8 cellular contexts compared by ENCODE assay signal in genomic region chr22:39152024-39152510, GRCh38. TPM values are rescaled to one million over a fixed set of nuclear protein-coding genes. Genes with fewer than 3 reads are reported as not detected.
DNase-seq lines count a peak whose midpoint lies in the region; ATAC-seq, FAIRE-seq and TF ChIP-seq lines count a peak whose summit lies in the region.

No MANE protein-coding gene starts in this region.

- no peak for TF ChIP-seq CTCF in K562 (IDR thresholded peaks at IDR 0.05 in 2 of 3, conservative IDR thresholded peaks at IDR 0.05 in 1 of 3; ENCODE audit: insufficient read depth in 2 of 3, low read depth in 1 of 3, low read length in 3 of 3)

- no peak overlapping the region for H3K27ac Mint-ChIP-seq in activated naive CD4-positive, alpha-beta T cell treated with anti-CD3 and anti-CD28 coated beads, Interleukin-2, amount 10 ng/mL, durations not matched to agents 7 days and 5 days

- H3K27ac ChIP-seq in K562 (ENCODE audit: extremely low read depth, low read depth, low read length) (no peak overlapping the region), mesenchymal stem cell (ENCODE audit: low read length, poor library complexity, severe bottlenecking) (no peak overlapping the region), urinary bladder (ENCODE audit: low read depth) (peak overlapping the region; percentile 93)

- no peak for TF ChIP-seq POLR2A in K562 (conservative IDR thresholded peaks at IDR 0.05)

- peak overlapping the region; percentile 21 for H2AK5ac ChIP-seq in mesenchymal stem cell (ENCODE audit: low read length, severe bottlenecking)

- no peak overlapping the region for H2BK5ac ChIP-seq in mesenchymal stem cell (ENCODE audit: low read depth, low read length, poor library complexity, severe bottlenecking)

- CTCF ChIA-PET in activated naive CD4-positive, alpha-beta T cell treated with anti-CD3 and anti-CD28 coated beads, Interleukin-2, amount 10 ng/mL, durations not matched to agents 7 days and 5 days (lab: Charles Lee): interaction anchor here (1.0 to 2.4 kb wide), 2 partner anchors 158 to 167 kb away, joined by 3 to 7 read pairs; partner anchors contain the start of gene RPL3
- CTCF ChIA-PET in K562 (lab: Yijun Ruan, JAX; ENCODE audit: low intra/inter-chr PET ratio): no interaction called here

- H3K4ac ChIP-seq in mesenchymal stem cell (ENCODE audit: low read depth in 1 of 2, low read length in 2 of 2): peak overlapping the region; percentile 46 to 47

- H3K4me2 ChIP-seq in K562 (ENCODE audit: insufficient read depth, low read length): peak overlapping the region; percentile 80
- peak overlapping the region; percentile 92 for H3K4me2 ChIP-seq in mesenchymal stem cell (ENCODE audit: low read length, poor library complexity, severe bottlenecking)

- BruUV-seq in K562 (replicated peaks; lab: Mats Ljungman, UMichigan): no TSS peak

- intact Hi-C loops in K562 (cut with micrococcal nuclease): no loop called here

- no peak for FAIRE-seq in K562 (lab: Jason Lieb, UNC)

- H3K36me3 Mint-ChIP-seq in activated naive CD4-positive, alpha-beta T cell treated with anti-CD3 and anti-CD28 coated beads, Interleukin-2, amount 10 ng/mL, durations not matched to agents 7 days and 5 days: peaks cover 6% of the 10 kb centered on the region

- in situ Hi-C loops in K562 (cut with MboI): no loop called here

- H3K9ac ChIP-seq in K562 (ENCODE audit: insufficient read depth in 1 of 2, low read depth in 2 of 2, low read length in 2 of 2) (peak overlapping the region; percentile 56 to 83; a peak in 3 of 4 replicates), mesenchymal stem cell (ENCODE audit: low read length) (peak overlapping the region; percentile 89)

- no peaks in the 10 kb centered on the region for H3K27me3 ChIP-seq in K562 (ENCODE audit: control insufficient read depth in 2 of 2, insufficient read depth in 2 of 2, low read length in 2 of 2)
- H3K27me3 ChIP-seq in mesenchymal stem cell (ENCODE audit: control insufficient read depth in 1 of 2, insufficient read depth in 1 of 2, low read length in 2 of 2): peaks cover 13 to 35% of the 10 kb centered on the region in 2 experiments

- H3K36me3 ChIP-seq in K562 (ENCODE audit: control insufficient read depth, insufficient read depth, low read length) (no peaks in the 10 kb centered on the region), mesenchymal stem cell (ENCODE audit: control insufficient read depth in 1 of 2, insufficient read depth in 2 of 2, low read depth in 1 of 2, low read length in 2 of 2) (peaks cover 15 to 18% of the 10 kb centered on the region in 2 experiments), urinary bladder (ENCODE audit: insufficient read depth) (no peaks in the 10 kb centered on the region)

- peak overlapping the region; percentile 16 for H4K91ac ChIP-seq in mesenchymal stem cell (ENCODE audit: low read length)

- no peaks in the 10 kb centered on the region for H3K9me1 ChIP-seq in K562 (ENCODE audit: control insufficient read depth, insufficient read depth, low read length)

- H3K9me3 ChIP-seq in K562 (replicated peaks; ENCODE audit: control insufficient read depth, insufficient read depth, low read depth, low read length): no peaks in the 10 kb centered on the region
- no peaks in the 10 kb centered on the region for H3K9me3 ChIP-seq in mesenchymal stem cell (ENCODE audit: control insufficient read depth, low read length)

- no peak overlapping the region for H2BK15ac ChIP-seq in mesenchymal stem cell (ENCODE audit: low read depth, poor library complexity, severe bottlenecking)

- no peak for TF ChIP-seq EP300 in K562 (IDR thresholded peaks at IDR 0.05; ENCODE audit: low read length)

- H3K9me3 Mint-ChIP-seq in activated naive CD4-positive, alpha-beta T cell treated with anti-CD3 and anti-CD28 coated beads, Interleukin-2, amount 10 ng/mL, durations not matched to agents 7 days and 5 days: no peaks in the 10 kb centered on the region

- peak overlapping the region; percentile 55 for H4K8ac ChIP-seq in mesenchymal stem cell (ENCODE audit: low read length)

- H3K79me2 ChIP-seq in K562 (ENCODE audit: control insufficient read depth, insufficient read depth, low read length): no peaks in the 10 kb centered on the region

- H3K27me3 Mint-ChIP-seq in activated naive CD4-positive, alpha-beta T cell treated with anti-CD3 and anti-CD28 coated beads, Interleukin-2, amount 10 ng/mL, durations not matched to agents 7 days and 5 days: peaks cover 44% of the 10 kb centered on the region

- peak overlapping the region; percentile 76 for H2AFZ ChIP-seq in K562 (ENCODE audit: low read depth, low read length)
- H2AFZ ChIP-seq in mesenchymal stem cell (ENCODE audit: low read depth, low read length): no peak overlapping the region

- H3K4me1 Mint-ChIP-seq in activated naive CD4-positive, alpha-beta T cell treated with anti-CD3 and anti-CD28 coated beads, Interleukin-2, amount 10 ng/mL, durations not matched to agents 7 days and 5 days: peaks cover 29% of the 10 kb centered on the region

- no peak overlapping the region for H3K23ac ChIP-seq in mesenchymal stem cell (ENCODE audit: low read length in 2 of 2)

- peak overlapping the region; percentile 12 to 84 for H3K18ac ChIP-seq in mesenchymal stem cell (ENCODE audit: low read depth in 1 of 2, low read length in 2 of 2)

- H4K20me1 ChIP-seq in K562 (replicated peaks; ENCODE audit: control insufficient read depth, insufficient read depth, low read length): no peaks in the 10 kb centered on the region

- no peak for DNase-seq in activated naive CD4-positive, alpha-beta T cell treated with anti-CD3 and anti-CD28 coated beads, Interleukin-2, amount 10 ng/mL, durations not matched to agents 7 days and 5 days
- DNase-seq in activated naive CD4-positive, alpha-beta T cell (lab: John Stamatoyannopoulos, UW): no peak
- DNase-seq in K562 (ENCODE audit: extremely low read depth in 1 of 4, low spot score in 3 of 4) (no peak), mesenchymal stem cell (no peak), COLO829 (ENCODE audit: low spot score) (no peak), left lobe of liver (ENCODE audit: low spot score) (no peak), cerebellar cortex (ENCODE audit: low spot score) (no peak)

- H3K4me1 ChIP-seq in K562 (replicated peaks in 1 of 2; ENCODE audit: control insufficient read depth in 2 of 2, insufficient read depth in 2 of 2, low read length in 2 of 2): peaks cover 0 to 29% of the 10 kb centered on the region in 2 experiments; a peak in 3 of 5 replicates
- peaks cover 13% of the 10 kb centered on the region for H3K4me1 ChIP-seq in mesenchymal stem cell (ENCODE audit: control insufficient read depth, insufficient read depth, low read depth, low read length)
- no peaks in the 10 kb centered on the region for H3K4me1 ChIP-seq in urinary bladder (ENCODE audit: insufficient read depth)

- H3K4me3 ChIP-seq in K562: peak overlapping the region; percentile 45
- peak overlapping the region; percentile 67 to 92 for H3K4me3 ChIP-seq in mesenchymal stem cell (ENCODE audit: insufficient read depth in 1 of 2, low read depth in 1 of 2, low read length in 2 of 2)
- H3K4me3 ChIP-seq in urinary bladder (ENCODE audit: low read depth, low read length): peak overlapping the region; percentile 93

- no peak overlapping the region for H2BK12ac ChIP-seq in mesenchymal stem cell (ENCODE audit: low read length in 2 of 2)

- 8% methylated on average over 8 of the region's 44 CpGs for WGBS in K562 (ENCODE audit: insufficient coverage, low coverage, missing lambda C conversion rate)
- 16% methylated on average over 38 of the region's 44 CpGs for WGBS in mesenchymal stem cell
- 6% methylated on average over 44 of the region's 44 CpGs for WGBS in urinary bladder

- POLR2A ChIA-PET in K562 (lab: Yijun Ruan, JAX): interaction anchor here (0.6 to 1.2 kb wide), 4 partner anchors 158 to 371 kb away, joined by 3 read pairs; no protein-coding TSS in a partner anchor

- peak overlapping the region; percentile 12 for H2BK120ac ChIP-seq in mesenchymal stem cell (ENCODE audit: low read depth, low read length)

- peak overlapping the region; percentile 70 for H3K4me3 Mint-ChIP-seq in activated naive CD4-positive, alpha-beta T cell treated with anti-CD3 and anti-CD28 coated beads, Interleukin-2, amount 10 ng/mL, durations not matched to agents 7 days and 5 days

- TF ChIP-seq RAD21 in K562 (CRISPR knock-in tag; conservative IDR thresholded peaks at IDR 0.05 in 1 of 2, IDR thresholded peaks at IDR 0.05 in 1 of 2): no peak

- peak overlapping the region in 1 of 2 experiments; percentile 88 for H3K14ac ChIP-seq in mesenchymal stem cell (ENCODE audit: low read length in 2 of 2)

- ATAC-seq in K562 (no peak), left lobe of liver (no peak)

- peaks cover 2% of the 10 kb centered on the region for H3K79me1 ChIP-seq in mesenchymal stem cell (replicated peaks; ENCODE audit: low read length, poor library complexity, severe bottlenecking)

RNA-seq across cellular contexts. Expression of gene CBX7, which starts 0.4 kb away (rescaled TPM):
- total RNA-seq in K562 (2011; cell fraction: chromatin; rRNA removed; ENCODE audit: low replicate concordance): 12.1 and 26.6 TPM in 2 replicates
- 16.8 and 18.7 TPM in 2 replicates for total RNA-seq in K562 (2011; cell fraction: nucleolus; rRNA removed)
- total RNA-seq in K562 (2011; cell fraction: nucleoplasm; rRNA removed): 17.3 and 19.4 TPM in 2 replicates
- total RNA-seq in K562 (2014; rRNA removed): 2.9 and 5.0 TPM in 2 replicates
- total RNA-seq in K562 (2014; rRNA removed; fragmentation: Illumina TruSeq; extraction: Trizol): 1.3 and 1.4 TPM in 2 replicates
- total RNA-seq in K562 (2015; rRNA removed; fragmentation: Illumina TruSeq; extraction: Trizol): 0.83 and 0.87 TPM in 2 replicates
- total RNA-seq in K562 (2021): 4.1 and 4.8 TPM in 2 replicates
- 3.8 and 4.2 TPM in 2 replicates for polyA plus RNA-seq in K562 (2011; rRNA removed)
- 3.7 and 6.6 TPM in 2 replicates for polyA plus RNA-seq in K562 (2011; cell fraction: cytosol; rRNA removed)
- 9.5 and 17.5 TPM in 2 replicates for polyA plus RNA-seq in K562 (2011; cell fraction: nucleus; rRNA removed)
- 2.9 and 5.9 TPM in 2 replicates for polyA plus RNA-seq in K562 (2012)
- 2.8 and 3.5 TPM in 2 replicates for polyA plus RNA-seq in K562 (2014; fragmentation: Illumina TruSeq; extraction: Trizol)
- under 1 TPM; 0.04 to 0.13 TPM for polyA plus RNA-seq in K562 (2014; fragmentation: Nextera tagmentation; extraction: Ambion mirVana)
- 4.8 and 5.2 TPM in 2 replicates for polyA plus RNA-seq in K562 (2014; rRNA removed)
- 1.6 and 2.9 TPM in 2 replicates for polyA minus RNA-seq in K562 (2011; rRNA and poly(A)+ RNA removed)
- 1.3 and 4.7 TPM in 2 replicates for polyA minus RNA-seq in K562 (2011; cell fraction: cytosol; rRNA and poly(A)+ RNA removed)
- 4.7 and 4.8 TPM in 2 replicates for polyA minus RNA-seq in K562 (2011; cell fraction: nucleus; rRNA and poly(A)+ RNA removed)
- 2.0 TPM for polyA plus RNA-seq in mesenchymal stem cell (2013, experiment 1 of 2)
- polyA plus RNA-seq in mesenchymal stem cell (2013, experiment 2 of 2): 1.6 TPM
- total RNA-seq in urinary bladder: 11.6 TPM
- polyA plus RNA-seq in urinary bladder: 154 TPM
- 15.7 TPM for total RNA-seq in left lobe of liver

RNA-seq across cellular contexts. Expression of gene APOBEC3H, which starts 55.0 kb away (rescaled TPM):
- not detected in 2 replicates for total RNA-seq in K562 (2011; cell fraction: chromatin; rRNA removed; ENCODE audit: low replicate concordance)
- total RNA-seq in K562 (2011; cell fraction: nucleolus; rRNA removed): not detected in 2 replicates
- not detected in 2 replicates for total RNA-seq in K562 (2011; cell fraction: nucleoplasm; rRNA removed)
- not detected in 2 replicates for total RNA-seq in K562 (2014; rRNA removed)
- total RNA-seq in K562 (2014; rRNA removed; fragmentation: Illumina TruSeq; extraction: Trizol): not detected in 2 replicates
- not detected in 2 replicates for total RNA-seq in K562 (2015; rRNA removed; fragmentation: Illumina TruSeq; extraction: Trizol)
- not detected in 2 replicates for total RNA-seq in K562 (2021)
- not detected in 2 replicates for polyA plus RNA-seq in K562 (2011; rRNA removed)
- polyA plus RNA-seq in K562 (2011; cell fraction: cytosol; rRNA removed): not detected in 2 replicates
- 0.24 TPM in 2 replicates for polyA plus RNA-seq in K562 (2011; cell fraction: nucleus; rRNA removed)
- 0.08 TPM in 1 of 2 replicates, not detected in the other for polyA plus RNA-seq in K562 (2012)
- polyA plus RNA-seq in K562 (2014; fragmentation: Illumina TruSeq; extraction: Trizol): not detected in 2 replicates
- under 1 TPM in 1 of 2 experiments, not detected in 1; 0.10 TPM for polyA plus RNA-seq in K562 (2014; fragmentation: Nextera tagmentation; extraction: Ambion mirVana)
- polyA plus RNA-seq in K562 (2014; rRNA removed): 0.21 TPM in 1 of 2 replicates, not detected in the other
- not detected in 2 replicates for polyA minus RNA-seq in K562 (2011; rRNA and poly(A)+ RNA removed)
- not detected in 2 replicates for polyA minus RNA-seq in K562 (2011; cell fraction: cytosol; rRNA and poly(A)+ RNA removed)
- not detected in 2 replicates for polyA minus RNA-seq in K562 (2011; cell fraction: nucleus; rRNA and poly(A)+ RNA removed)
- polyA plus RNA-seq in mesenchymal stem cell (2013, experiment 1 of 2): 0.76 TPM
- 0.51 TPM for polyA plus RNA-seq in mesenchymal stem cell (2013, experiment 2 of 2)
- not detected for total RNA-seq in urinary bladder
- 0.24 TPM for polyA plus RNA-seq in urinary bladder
- total RNA-seq in left lobe of liver: not detected
